Comparison of ENCODE assay signal across 17 cellular contexts in the genomic region with DNA sequence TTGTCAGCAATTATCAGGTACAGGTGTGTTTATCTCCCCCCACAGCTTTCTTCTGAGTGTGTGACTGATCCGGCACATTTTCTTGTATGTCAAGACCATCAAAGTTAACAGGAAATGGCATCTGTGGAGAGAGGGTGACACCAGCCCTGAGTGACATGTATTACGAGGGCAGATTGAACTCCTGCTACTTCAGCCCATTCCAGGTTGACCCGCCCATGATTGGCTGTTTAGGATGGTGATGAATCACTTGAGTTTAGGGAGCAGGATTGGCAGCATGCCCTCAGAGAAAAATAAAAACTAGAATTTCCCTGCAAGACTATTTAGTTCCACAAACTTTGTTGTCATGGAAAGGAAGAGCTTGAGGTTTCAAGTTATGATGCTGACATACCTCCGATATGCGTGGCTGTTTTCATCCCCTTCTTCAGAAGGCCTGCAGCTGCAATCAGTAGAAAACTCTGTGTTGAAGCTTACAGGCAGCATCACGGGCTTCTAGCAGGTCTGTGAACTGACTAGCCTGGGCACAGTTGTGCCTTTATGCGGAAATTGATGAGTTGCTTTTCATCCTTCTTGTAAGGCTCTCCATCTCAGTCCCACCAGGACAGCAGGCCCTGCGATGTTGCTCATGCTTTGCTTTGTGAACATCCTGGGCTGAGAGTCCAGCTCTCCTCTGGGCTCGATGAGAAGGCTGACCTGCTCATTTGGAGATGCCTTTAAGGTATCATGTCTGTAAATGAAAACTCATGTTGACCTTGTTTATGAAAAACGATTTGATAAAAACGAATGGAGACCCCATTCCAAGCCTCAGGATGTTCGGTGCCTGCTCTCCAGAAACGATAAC. TPM values are rescaled to one million over a fixed set of nuclear protein-coding genes. Genes with fewer than 3 reads are reported as not detected.
DNase-seq lines count a peak whose midpoint lies in the region; ATAC-seq and TF ChIP-seq lines count a peak whose summit lies in the region.
"Had no signal": no experiment of that assay in that cellular context is flagged by ENCODE, and none has a peak within 500 bp of the region (broad histone marks: within the 10 kb centered on the region; RNA-seq: fewer than 3 reads in every experiment).

No MANE protein-coding gene starts in this region.

- BruUV-seq in Caco-2 (replicated peaks; lab: Mats Ljungman, UMichigan): no TSS peak

- CTCF ChIA-PET in Caco-2 (lab: Charles Lee): no interaction called here

- H3K4me3 ChIP-seq in astrocyte of the cerebellum (ENCODE audit: low read depth, low read length) (no peak overlapping the region), upper lobe of right lung (no peak overlapping the region), Caco-2 (ENCODE audit: low read depth, low read length) (no peak overlapping the region)
- H3K4me3 ChIP-seq: lung, Peyer's patch had no signal

- intact Hi-C loops in left colon (cut with DNase I, micrococcal nuclease): no loop called here
- intact Hi-C loops in upper lobe of right lung (cut with DNase I): no loop called here
- intact Hi-C loops in Caco-2 (cut with micrococcal nuclease; ENCODE audit: unreplicated experiment): no loop called here

- no peak overlapping the region for H3K27ac ChIP-seq in upper lobe of right lung
- H3K27ac ChIP-seq: epithelial cell of prostate, Peyer's patch had no signal

- POLR2A ChIA-PET in Caco-2 (lab: Charles Lee): no interaction called here

- H3K36me3 ChIP-seq in upper lobe of right lung (no peaks in the 10 kb centered on the region), Caco-2 (ENCODE audit: control insufficient read depth, insufficient read depth, low read length) (no peaks in the 10 kb centered on the region)
- H3K36me3 ChIP-seq: Peyer's patch had no signal

- no peaks in the 10 kb centered on the region for H3K36me3 Mint-ChIP-seq in Caco-2 (ENCODE audit: insufficient read depth, unreplicated experiment)

- no peak for TF ChIP-seq CTCF in astrocyte of the cerebellum (IDR thresholded peaks at IDR 0.05; ENCODE audit: low read depth, low read length, missing control alignments)
- TF ChIP-seq CTCF in upper lobe of right lung (IDR thresholded peaks at IDR 0.05): no peak
- TF ChIP-seq CTCF in Caco-2 (IDR thresholded peaks at IDR 0.05; ENCODE audit: insufficient read depth in 1 of 2, low read depth in 1 of 2, low read length in 1 of 2, severe bottlenecking in 1 of 2, unreplicated experiment in 1 of 2): no peak

- H3K4me3 Mint-ChIP-seq in Caco-2 (ENCODE audit: unreplicated experiment): no peak overlapping the region
- H3K4me3 Mint-ChIP-seq: B cell had no signal

- H3K27me3 ChIP-seq in upper lobe of right lung (no peaks in the 10 kb centered on the region), Caco-2 (replicated peaks; ENCODE audit: control insufficient read depth, insufficient read depth, low read length) (peaks cover under 1% of the 10 kb centered on the region; the same call in 1 of the 2 replicates)
- H3K27me3 ChIP-seq: Peyer's patch had no signal

- peak; percentile 23 for DNase-seq in stimulated activated CD4-positive, alpha-beta T cell treated with anti-CD3 and anti-CD28 coated beads, Interleukin-15, amount 100 ng/mL, for 24 hours
- DNase-seq in stimulated activated CD4-positive, alpha-beta T cell treated with anti-CD3 and anti-CD28 coated beads, Interleukin-4, amount 100 ng/mL, for 4 hours: no peak
- DNase-seq in astrocyte of the cerebellum (ENCODE audit: low read depth) (peak; percentile 6), left colon (no peak), upper lobe of right lung (no peak), Caco-2 (no peak), NCI-H2081 (lab: John Stamatoyannopoulos, UW) (no peak)
- DNase-seq: activated effector memory CD4-positive, alpha-beta T cell treated with Interleukin-2 at 50 U/mL for 16 hours; NCI-H1417; NCI-H524; occipital lobe; Peyer's patch; trophoblast cell had no signal

- peaks cover 43% of the 10 kb centered on the region for H3K27me3 Mint-ChIP-seq in Caco-2 (ENCODE audit: insufficient read depth, unreplicated experiment)

- in situ Hi-C loops in astrocyte of the cerebellum (cut with HindIII; ENCODE audit: low sequenced_read_pairs): no loop called here

- H3K4me1 ChIP-seq in upper lobe of right lung (peaks cover 19% of the 10 kb centered on the region), Caco-2 (no peaks in the 10 kb centered on the region)
- H3K4me1 ChIP-seq: Peyer's patch had no signal

- no peaks in the 10 kb centered on the region for H3K4me1 Mint-ChIP-seq in Caco-2 (ENCODE audit: low read depth, unreplicated experiment)

- no peaks in the 10 kb centered on the region for H3K9me3 ChIP-seq in upper lobe of right lung
- H3K9me3 ChIP-seq in Caco-2: no peaks in the 10 kb centered on the region
- H3K9me3 ChIP-seq: Peyer's patch had no signal

- no peak overlapping the region for H3K27ac Mint-ChIP-seq in Caco-2 (ENCODE audit: unreplicated experiment)
- H3K27ac Mint-ChIP-seq: B cell had no signal

- ATAC-seq in left colon: peak; percentile 52
- no peak for ATAC-seq in upper lobe of right lung
- no peak for ATAC-seq in GM21576 (IDR thresholded peaks at IDR 0.05; ENCODE audit: unreplicated experiment)

- no peaks in the 10 kb centered on the region for H3K9me3 Mint-ChIP-seq in Caco-2 (ENCODE audit: unreplicated experiment)

RNA-seq across cellular contexts. Expression of gene CELF2, which starts 8.0 kb away (rescaled TPM):
- 10 to 100 TPM; 28.4 to 33.7 TPM for total RNA-seq in left colon
- 110 TPM for total RNA-seq in upper lobe of right lung
- 0.26 and 0.27 TPM in 2 replicates for total RNA-seq in Caco-2 (2022)

Comparison
In these comparisons a context has a peak if more than half of its experiments do, and no peak if none do; other contexts are left out.
1. DNase-seq: peak in stimulated activated CD4-positive, alpha-beta T cell treated with anti-CD3 and anti-CD28 coated beads, Interleukin-15, amount 100 ng/mL, for 24 hours (single experiment) and astrocyte of the cerebellum (single experiment); none in stimulated activated CD4-positive, alpha-beta T cell treated with anti-CD3 and anti-CD28 coated beads, Interleukin-4, amount 100 ng/mL, for 4 hours (0 of 2), left colon (0 of 2), upper lobe of right lung (single experiment), Caco-2 (0 of 2) and NCI-H2081 (0 of 2).
2. RNA of gene CELF2, which starts 8.0 kb away (total RNA-seq): 110 TPM in upper lobe of right lung (single experiment) and 28.4 to 33.7 TPM in left colon; 0.26 to 0.27 TPM in Caco-2; every median in the first group is over 10 times any median in the second.